Comparison of ENCODE assay signal across 1 cellular context in genomic region chr17:75288784-75289121, GRCh38.
TF ChIP-seq lines count a peak whose summit lies in the region.

No MANE protein-coding gene starts in this region.

TF ChIP-seq in HepG2, 621 proteins besides CTCF, POLR2A, EP300 and RAD21 (continued from another document):
- TF ChIP-seq ZNF318 (CRISPR knock-in tag; IDR thresholded peaks at IDR 0.05), result peak; percentile 84; the same call in 1 of the 2 replicates
- peak; percentile 40; the same call in 1 of the 2 replicates for TF ChIP-seq ZNF576 (CRISPR knock-in tag; IDR thresholded peaks at IDR 0.05)
- peak; percentile 33; the same call in 1 of the 2 replicates for TF ChIP-seq FOXP4 (CRISPR knock-in tag; IDR thresholded peaks at IDR 0.05)
- TF ChIP-seq, protein P1, sequence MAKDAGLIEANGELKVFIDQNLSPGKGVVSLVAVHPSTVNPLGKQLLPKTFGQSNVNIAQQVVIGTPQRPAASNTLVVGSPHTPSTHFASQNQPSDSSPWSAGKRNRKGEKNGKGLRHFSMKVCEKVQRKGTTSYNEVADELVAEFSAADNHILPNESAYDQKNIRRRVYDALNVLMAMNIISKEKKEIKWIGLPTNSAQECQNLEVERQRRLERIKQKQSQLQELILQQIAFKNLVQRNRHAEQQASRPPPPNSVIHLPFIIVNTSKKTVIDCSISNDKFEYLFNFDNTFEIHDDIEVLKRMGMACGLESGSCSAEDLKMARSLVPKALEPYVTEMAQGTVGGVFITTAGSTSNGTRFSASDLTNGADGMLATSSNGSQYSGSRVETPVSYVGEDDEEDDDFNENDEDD (CRISPR knock-in tag; IDR thresholded peaks at IDR 0.05; ENCODE audit: borderline replicate concordance), result peak; percentile 82; the same call in 1 of the 2 replicates
